ENCODE assay signal across 28 cellular contexts in the genomic region with DNA sequence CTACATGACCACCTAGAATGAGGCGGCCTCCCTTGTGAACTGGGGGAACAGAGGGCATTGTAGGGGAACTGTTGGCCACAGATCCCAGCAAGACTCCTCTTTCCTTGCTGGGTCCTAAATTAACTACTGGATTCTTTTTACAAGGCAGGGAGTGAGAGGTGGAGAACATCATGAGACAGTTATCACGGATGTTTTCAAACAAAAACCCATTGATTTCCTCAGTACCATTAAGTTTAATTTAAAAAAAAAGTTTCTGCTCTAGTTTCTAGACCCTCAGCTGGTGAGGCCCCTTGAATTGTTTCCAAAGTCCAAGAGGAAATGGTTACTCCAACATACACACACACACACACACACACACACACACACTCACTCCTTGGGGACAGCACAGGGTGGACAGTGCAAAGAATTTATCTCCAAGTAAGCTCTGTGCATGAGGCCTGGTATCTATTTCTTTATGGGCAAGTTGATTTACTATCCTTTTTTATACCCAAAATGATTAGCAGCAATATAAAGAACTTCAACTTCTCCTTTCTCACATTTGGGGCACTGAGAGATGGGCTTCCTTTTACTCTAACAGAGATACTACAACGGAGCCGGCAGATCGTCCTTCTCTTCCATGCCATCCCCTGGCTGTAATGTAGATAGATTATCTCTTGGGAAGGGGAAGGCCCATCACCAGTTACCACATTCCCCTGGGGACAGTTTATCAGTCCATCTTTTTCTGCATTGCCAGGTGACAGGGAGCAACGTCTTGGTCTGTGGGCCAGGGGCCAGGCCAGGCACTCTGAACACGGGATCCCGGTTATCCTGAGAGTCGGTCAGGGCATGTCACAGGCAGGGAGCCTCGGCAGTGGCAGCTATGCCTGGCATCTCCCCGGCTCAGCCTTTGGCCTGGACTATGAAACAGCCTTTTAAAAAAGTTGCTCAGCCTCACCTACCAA. TPM values are rescaled to one million over a fixed set of nuclear protein-coding genes. Genes with fewer than 3 reads are reported as not detected.
A peak's percentile ranks its signal among the peaks of the same experiment; 100 is the strongest.
DNase-seq lines count a peak whose midpoint lies in the region; TF ChIP-seq lines count a peak whose summit lies in the region.
"Had no signal": no experiment of that assay in that cellular context is flagged by ENCODE, and none has a peak within 500 bp of the region (broad histone marks: within the 10 kb centered on the region; RNA-seq: fewer than 3 reads in every experiment).

No MANE protein-coding gene starts in this region.

- TF ChIP-seq CTCF in chondrocyte (IDR thresholded peaks at IDR 0.05) (no peak), neural crest cell (conservative IDR thresholded peaks at IDR 0.05) (no peak)

- H3K27ac Mint-ChIP-seq in chondrocyte (ENCODE audit: unreplicated experiment) (peak overlapping the region; percentile 82), neural crest cell (ENCODE audit: unreplicated experiment) (peak overlapping the region; percentile 19)
- H3K27ac Mint-ChIP-seq: activated T-cell treated with anti-CD3 and anti-CD28 coated beads, Interleukin-2, amount 50 U/mL, for 24 hours; CD4-positive, alpha-beta T cell; GM23338; HFFc6; neural progenitor cell; progenitor cell of endocrine pancreas; stimulated activated naive CD8-positive, alpha-beta T cell treated with anti-CD3 and anti-CD28 coated beads, Interleukin-15, Interleukin-2, amounts not matched to agents 100 ng/mL and 50 ng/mL, for 24 hours; T-helper 2 cell treated with Interferon-gamma antibody and Interleukin-4, amounts not matched to agents 5 μg/mL and 100 μg/mL, for 36 hours had no signal

- H3K4me1 Mint-ChIP-seq in chondrocyte (ENCODE audit: low read depth), result peaks cover 73% of the 10 kb centered on the region
- peaks cover 42% of the 10 kb centered on the region for H3K4me1 Mint-ChIP-seq in neural crest cell

- peak; percentile 19 for DNase-seq in NCI-H82 (lab: John Stamatoyannopoulos, UW)
- DNase-seq in NCI-H82 treated with DMSO at 0.1 percent for 48 hours (lab: John Stamatoyannopoulos, UW; ENCODE audit: unreplicated experiment), result no peak
- DNase-seq in NAMALWA (ENCODE audit: low spot score), result peak; percentile 40
- DNase-seq in chondrocyte (ENCODE audit: low spot score), result no peak
- DNase-seq in neural crest cell (ENCODE audit: low read depth, low spot score), result no peak
- no peak for DNase-seq in NCI-H2171 treated with DMSO at 0.1 percent for 48 hours (lab: John Stamatoyannopoulos, UW)
- no peak for DNase-seq in GM03348 (ENCODE audit: low spot score)
- DNase-seq in NCI-H1694 (lab: John Stamatoyannopoulos, UW), result no peak
- DNase-seq: activated CD4-positive, alpha-beta T cell treated with anti-CD3 and anti-CD28 coated beads for 48 hours; activated naive CD4-positive, alpha-beta T cell; activated T-cell treated with anti-CD3 and anti-CD28 coated beads, Interleukin-2, amount 50 U/mL, for 24 hours; amniotic stem cell; CD4-positive, alpha-beta T cell; colonic mucosa; effector memory CD4-positive, alpha-beta T cell; EL; foreskin fibroblast; HFFc6; Kasumi-1; NCI-H1694 treated with DMSO at 0.1 percent for 48 hours; NCI-H524; sigmoid colon; thyroid gland had no signal

- peaks cover 1% of the 10 kb centered on the region for H3K36me3 Mint-ChIP-seq in chondrocyte (ENCODE audit: low read depth)
- no peaks in the 10 kb centered on the region for H3K36me3 Mint-ChIP-seq in neural crest cell (ENCODE audit: low read depth)
- H3K36me3 Mint-ChIP-seq: neural progenitor cell had no signal

- H3K4me3 Mint-ChIP-seq in chondrocyte (ENCODE audit: unreplicated experiment) (no peak overlapping the region), neural crest cell (no peak overlapping the region)
- H3K4me3 Mint-ChIP-seq: activated T-cell treated with anti-CD3 and anti-CD28 coated beads, Interleukin-2, amount 50 U/mL, for 24 hours; CD4-positive, alpha-beta T cell; GM23338; HFFc6; neural progenitor cell; stimulated activated naive CD8-positive, alpha-beta T cell treated with anti-CD3 and anti-CD28 coated beads, Interleukin-15, Interleukin-2, amounts not matched to agents 100 ng/mL and 50 ng/mL, for 24 hours; T-helper 2 cell treated with Interferon-gamma antibody and Interleukin-4, amounts not matched to agents 5 μg/mL and 100 μg/mL, for 36 hours had no signal

- no peaks in the 10 kb centered on the region for H3K27me3 Mint-ChIP-seq in chondrocyte (ENCODE audit: low read depth)
- no peaks in the 10 kb centered on the region for H3K27me3 Mint-ChIP-seq in neural crest cell (ENCODE audit: low read depth)

- no peaks in the 10 kb centered on the region for H3K9me3 Mint-ChIP-seq in chondrocyte (ENCODE audit: low read depth)
- no peaks in the 10 kb centered on the region for H3K9me3 Mint-ChIP-seq in neural crest cell
- H3K9me3 Mint-ChIP-seq: activated T-cell treated with anti-CD3 and anti-CD28 coated beads, Interleukin-2, amount 50 U/mL, for 24 hours; CD4-positive, alpha-beta T cell; GM23338; HFFc6; neural progenitor cell; stimulated activated naive CD8-positive, alpha-beta T cell treated with anti-CD3 and anti-CD28 coated beads, Interleukin-15, Interleukin-2, amounts not matched to agents 100 ng/mL and 50 ng/mL, for 24 hours; T-helper 2 cell treated with Interferon-gamma antibody and Interleukin-4, amounts not matched to agents 5 μg/mL and 100 μg/mL, for 36 hours had no signal

RNA-seq across cellular contexts. Expression of gene CORO2B, which starts 54.7 kb away (rescaled TPM):
- total RNA-seq in chondrocyte, result 79.4 to 123 TPM (median 82.5 TPM) in 3 replicates
- 21.3 and 23.1 TPM in 2 replicates for total RNA-seq in neural crest cell
- total RNA-seq: CD4-positive, alpha-beta T cell had no signal

Comparison
In these comparisons a context has a peak if more than half of its experiments do, and no peak if none do; other contexts are left out.
1. DNase-seq: peak in NCI-H82 (single experiment) and NAMALWA (single experiment); none in NCI-H82 treated with DMSO at 0.1 percent for 48 hours (single experiment), chondrocyte (single experiment), neural crest cell (single experiment), NCI-H2171 treated with DMSO at 0.1 percent for 48 hours (single experiment), GM03348 (single experiment) and NCI-H1694 (single experiment).